Comparison of ENCODE assay signal across 15 cellular contexts in the genomic region with DNA sequence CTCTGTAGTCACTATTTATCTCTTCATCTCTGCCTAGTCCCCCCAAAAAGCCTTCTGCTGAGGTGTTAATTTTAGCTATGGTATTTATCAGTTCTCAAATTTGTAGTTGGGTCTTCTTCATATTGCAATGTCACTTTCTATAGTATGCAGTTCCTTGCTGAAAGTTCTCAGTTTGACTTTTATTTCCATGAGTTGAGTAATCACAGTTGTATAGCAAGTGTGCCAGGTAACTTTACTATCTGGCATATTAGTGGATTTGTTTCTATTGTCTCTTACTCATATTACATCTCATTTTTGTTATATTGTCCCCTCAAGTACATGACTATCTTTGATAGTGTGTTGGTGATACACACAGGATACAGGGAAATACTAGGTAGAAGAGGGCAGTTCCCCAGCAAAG.
DNase-seq lines count a peak whose midpoint lies in the region; ATAC-seq and TF ChIP-seq lines count a peak whose summit lies in the region.
"Had no signal": no experiment of that assay in that cellular context is flagged by ENCODE, and none has a peak within 500 bp of the region (broad histone marks: within the 10 kb centered on the region; RNA-seq: fewer than 3 reads in every experiment).

No MANE protein-coding gene starts in this region.

- BruUV-seq in mammary epithelial cell (replicated peaks; lab: Mats Ljungman, UMichigan) (no TSS peak), MCF 10A (replicated peaks; lab: Mats Ljungman, UMichigan) (no TSS peak)

- H3K4me1 Mint-ChIP-seq in MCF 10A (ENCODE audit: insufficient read depth, unreplicated experiment) = no peaks in the 10 kb centered on the region
- no peaks in the 10 kb centered on the region for H3K4me1 Mint-ChIP-seq in central memory CD8-positive, alpha-beta T cell

- H3K27ac ChIP-seq in mammary epithelial cell (ENCODE audit: insufficient read depth, low read depth, low read length) = no peak overlapping the region
- H3K27ac ChIP-seq: C4-2B, HL-60 had no signal

- no peaks in the 10 kb centered on the region for H3K36me3 ChIP-seq in mammary epithelial cell (ENCODE audit: insufficient read depth, low read length)
- H3K36me3 ChIP-seq: BE2C had no signal

- H3K27ac Mint-ChIP-seq in MCF 10A (ENCODE audit: low read depth, unreplicated experiment) = no peak overlapping the region
- H3K27ac Mint-ChIP-seq in central memory CD8-positive, alpha-beta T cell (ENCODE audit: low read depth) = peak overlapping the region; percentile 19
- H3K27ac Mint-ChIP-seq: HFFc6 had no signal

- no peaks in the 10 kb centered on the region for H3K9me3 ChIP-seq in mammary epithelial cell (replicated peaks; ENCODE audit: insufficient read depth, low read length)
- H3K9me3 ChIP-seq: BE2C had no signal

- H2AFZ ChIP-seq in mammary epithelial cell (ENCODE audit: low read depth, low read length) = peak overlapping the region; percentile 20

- H3K27me3 Mint-ChIP-seq in MCF 10A (ENCODE audit: insufficient read depth, unreplicated experiment) = no peaks in the 10 kb centered on the region
- H3K27me3 Mint-ChIP-seq in central memory CD8-positive, alpha-beta T cell = no peaks in the 10 kb centered on the region
- H3K27me3 Mint-ChIP-seq: CD4-positive, alpha-beta memory T cell had no signal

- no peak for TF ChIP-seq CTCF in mammary epithelial cell (conservative IDR thresholded peaks at IDR 0.05 in 1 of 2, IDR thresholded peaks at IDR 0.05 in 1 of 2; ENCODE audit: extremely low read depth in 1 of 2, insufficient read depth in 1 of 2, low read depth in 1 of 2, low read length in 2 of 2)
- TF ChIP-seq CTCF in MCF 10A (IDR thresholded peaks at IDR 0.05; ENCODE audit: unreplicated experiment) = no peak

- H4K20me1 ChIP-seq in mammary epithelial cell (ENCODE audit: insufficient read depth, low read length) = no peaks in the 10 kb centered on the region

- POLR2A ChIA-PET in MCF 10A (lab: Yijun Ruan, JAX) = interaction anchor here (0.7 kb wide), 1 partner anchor 255 kb away, joined by 3 read pairs; no protein-coding TSS in a partner anchor

- H3K9me3 Mint-ChIP-seq in MCF 10A (ENCODE audit: unreplicated experiment) = no peaks in the 10 kb centered on the region
- no peaks in the 10 kb centered on the region for H3K9me3 Mint-ChIP-seq in central memory CD8-positive, alpha-beta T cell

- intact Hi-C loops in mammary epithelial cell (cut with micrococcal nuclease) = no loop called here
- intact Hi-C loops in MCF 10A (cut with micrococcal nuclease) = no loop called here
- intact Hi-C loops in Right ventricle myocardium inferior (cut with DNase I) = no loop called here

- no peaks in the 10 kb centered on the region for H3K4me1 ChIP-seq in mammary epithelial cell (ENCODE audit: insufficient read depth, low read length)
- H3K4me1 ChIP-seq: BE2C had no signal

- H3K79me2 ChIP-seq in mammary epithelial cell (ENCODE audit: insufficient read depth, low read length) = no peaks in the 10 kb centered on the region

- no peak for ATAC-seq in central memory CD8-positive, alpha-beta T cell (replicated peaks; ENCODE audit: extremely low read depth, poor library complexity, severe bottlenecking)
- ATAC-seq in stimulated activated naive CD8-positive, alpha-beta T cell treated with anti-CD3 and anti-CD28 coated beads, Interleukin-15, Interleukin-2, amounts not matched to agents 100 U/mL and 50 U/mL, for 24 hours = peak; percentile 41
- ATAC-seq in Right ventricle myocardium inferior = no peak
- ATAC-seq: GM12878 had no signal

- H3K4me3 ChIP-seq in mammary epithelial cell (replicated peaks in 1 of 3; ENCODE audit: insufficient read depth in 1 of 3, low read depth in 2 of 3, low read length in 3 of 3) = no peak overlapping the region
- H3K4me3 ChIP-seq: GM12878 had no signal

- DNase-seq in mammary epithelial cell (no peak), MCF 10A (ENCODE audit: unreplicated experiment) (no peak), Right ventricle myocardium inferior (ENCODE audit: missing footprints) (no peak), T-helper 9 cell (no peak)
- DNase-seq in central memory CD8-positive, alpha-beta T cell (ENCODE audit: low spot score in 2 of 2) = no peak
- no peak for DNase-seq in stimulated activated naive CD8-positive, alpha-beta T cell treated with anti-CD3 and anti-CD28 coated beads, Interleukin-15, Interleukin-2, amounts not matched to agents 100 U/mL and 50 U/mL, for 24 hours
- no peak for DNase-seq in stimulated activated CD4-positive, alpha-beta T cell treated with anti-CD3 and anti-CD28 coated beads, Interleukin-4, amount 100 ng/mL, for 24 hours
- DNase-seq: BE2C; CD4-positive, alpha-beta memory T cell; DMS79; HCEC 1CT; HFFc6 had no signal

- H3K4me2 ChIP-seq in mammary epithelial cell (ENCODE audit: insufficient read depth, low read depth, low read length) = no peak overlapping the region

- no peak overlapping the region for H3K9ac ChIP-seq in mammary epithelial cell (ENCODE audit: insufficient read depth, low read length)

- peaks cover 6% of the 10 kb centered on the region for H3K36me3 Mint-ChIP-seq in MCF 10A (ENCODE audit: insufficient read depth, unreplicated experiment)
- H3K36me3 Mint-ChIP-seq in central memory CD8-positive, alpha-beta T cell (ENCODE audit: insufficient read depth) = no peaks in the 10 kb centered on the region

- dilution Hi-C loops in mammary epithelial cell (cut with HindIII; ENCODE audit: low sequenced_read_pairs) = no loop called here

- H3K4me3 Mint-ChIP-seq in MCF 10A (ENCODE audit: unreplicated experiment) = no peak overlapping the region
- H3K4me3 Mint-ChIP-seq in central memory CD8-positive, alpha-beta T cell = no peak overlapping the region
- H3K4me3 Mint-ChIP-seq: CD4-positive, alpha-beta memory T cell; HFFc6 had no signal

- in situ Hi-C loops in mammary epithelial cell (cut with MboI; ENCODE audit: low sequenced_read_pairs in 2 of 2) = no loop called here

- H3K27me3 ChIP-seq in mammary epithelial cell (ENCODE audit: insufficient read depth, low read length) = no peaks in the 10 kb centered on the region
- H3K27me3 ChIP-seq: BE2C had no signal

- CTCF ChIA-PET in mammary epithelial cell (lab: Charles Lee; ENCODE audit: low non-redundant PET) (no interaction called here), MCF 10A (lab: Yijun Ruan, JAX) (interaction anchor here (0.7 kb wide), 1 partner anchor 225 kb away, joined by 3 read pairs; no protein-coding TSS in a partner anchor)
